Comparison of ENCODE assay signal across 13 cellular contexts in the genomic region with DNA sequence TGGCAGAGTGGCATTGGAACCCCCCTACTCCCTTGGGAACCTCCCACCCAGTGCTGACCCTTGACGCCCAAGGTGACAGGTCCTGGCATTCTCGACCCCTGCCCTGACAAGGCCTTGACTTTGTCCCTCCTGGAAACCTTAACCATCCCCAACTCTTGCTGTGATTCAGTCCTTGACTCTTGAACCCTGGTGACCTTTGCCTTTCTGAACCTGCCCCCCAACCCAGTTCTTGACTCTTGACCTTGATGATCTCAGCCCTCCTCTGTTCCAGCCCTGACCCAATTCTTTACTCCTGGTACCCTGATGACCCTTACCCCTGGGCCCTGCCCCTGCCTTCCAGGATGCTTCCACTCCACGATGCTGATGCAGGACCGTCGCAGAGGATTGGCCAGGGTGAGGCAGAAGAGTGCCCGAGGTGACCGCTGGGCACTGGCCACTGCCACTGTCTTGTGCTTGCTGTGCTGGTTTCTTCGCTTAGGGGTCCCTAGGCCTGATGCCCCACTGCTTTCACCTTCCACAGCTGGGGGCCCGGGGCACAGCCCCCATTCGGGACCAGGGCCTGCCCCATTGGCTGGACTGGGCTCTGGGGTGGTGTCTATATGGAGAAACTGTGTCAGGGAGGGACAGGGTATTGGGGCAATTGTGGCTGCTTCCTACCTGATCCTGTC. TPM values are rescaled to one million over a fixed set of nuclear protein-coding genes. Genes with fewer than 3 reads are reported as not detected.
DNase-seq lines count a peak whose midpoint lies in the region; ATAC-seq and TF ChIP-seq lines count a peak whose summit lies in the region.
"Had no signal": no experiment of that assay in that cellular context is flagged by ENCODE, and none has a peak within 500 bp of the region (broad histone marks: within the 10 kb centered on the region; RNA-seq: fewer than 3 reads in every experiment).

No MANE protein-coding gene starts in this region.

- H3K27ac ChIP-seq in KMS-11 (no peak overlapping the region), neuronal stem cell (replicated peaks; ENCODE audit: low read length) (no peak overlapping the region), stomach (peak overlapping the region in 2 of 5 donors; percentile 66 to 69), ovary (no peak overlapping the region)
- H3K27ac ChIP-seq: brain microvascular endothelial cell had no signal

- H3K4me1 ChIP-seq in KMS-11 (ENCODE audit: low read depth, poor library complexity, severe bottlenecking): peaks cover 8% of the 10 kb centered on the region
- H3K4me1 ChIP-seq in neuronal stem cell (ENCODE audit: control insufficient read depth in 2 of 2, insufficient read depth in 1 of 2, low read depth in 1 of 2, low read length in 2 of 2): peaks cover 0 to 4% of the 10 kb centered on the region in 2 donors
- peaks cover 0 to 23% (median 9%) of the 10 kb centered on the region in 4 donors for H3K4me1 ChIP-seq in stomach
- H3K4me1 ChIP-seq in ovary (ENCODE audit: insufficient read depth): no peaks in the 10 kb centered on the region
- H3K4me1 ChIP-seq: right atrium auricular region had no signal

- H3K9ac ChIP-seq in KMS-11: no peak overlapping the region
- H3K9ac ChIP-seq in neuronal stem cell (ENCODE audit: low read depth, low read length, poor library complexity): no peak overlapping the region

- H2BK120ac ChIP-seq in neuronal stem cell (ENCODE audit: low read depth, low read length): no peak overlapping the region

- TF ChIP-seq CTCF in KMS-11 (conservative IDR thresholded peaks at IDR 0.05; ENCODE audit: low read depth, low read length): no peak
- no peak for TF ChIP-seq CTCF in stomach (IDR thresholded peaks at IDR 0.05)
- TF ChIP-seq CTCF in ovary (IDR thresholded peaks at IDR 0.05): no peak

- H3K9me3 ChIP-seq in neuronal stem cell (replicated peaks in 1 of 2; ENCODE audit: control insufficient read depth in 2 of 2, insufficient read depth in 1 of 2, low read depth in 1 of 2, low read length in 2 of 2) (no peaks in the 10 kb centered on the region), stomach (no peaks in the 10 kb centered on the region), ovary (no peaks in the 10 kb centered on the region)

- no peaks in the 10 kb centered on the region for H4K20me1 ChIP-seq in KMS-11 (ENCODE audit: insufficient read depth)

- H2AK5ac ChIP-seq in neuronal stem cell (ENCODE audit: low read depth, low read length): peak overlapping the region; percentile 70

- no peaks in the 10 kb centered on the region for H3K9me3 Mint-ChIP-seq in T-helper 1 cell treated with Interleukin-12 subunit alpha and Interleukin-12 subunit beta and Interleukin-4 antibody, amounts not matched to agents 30 μg/mL and 1 μg/mL, for 36 hours
- H3K9me3 Mint-ChIP-seq in central memory CD8-positive, alpha-beta T cell: no peaks in the 10 kb centered on the region

- TF ChIP-seq POLR2A in stomach (IDR thresholded peaks at IDR 0.05) (no peak), ovary (IDR thresholded peaks at IDR 0.05) (no peak)

- H3K36me3 ChIP-seq in KMS-11 (ENCODE audit: insufficient read depth): no peaks in the 10 kb centered on the region
- no peaks in the 10 kb centered on the region for H3K36me3 ChIP-seq in neuronal stem cell (replicated peaks in 1 of 2; ENCODE audit: control insufficient read depth in 2 of 2, insufficient read depth in 2 of 2, low read length in 2 of 2)
- H3K36me3 ChIP-seq in stomach: no peaks in the 10 kb centered on the region
- H3K36me3 ChIP-seq in ovary: no peaks in the 10 kb centered on the region
- H3K36me3 ChIP-seq: brain microvascular endothelial cell, right atrium auricular region had no signal

- intact Hi-C loops in stomach (cut with DNase I; ENCODE audit: low total_unique reads): no loop called here
- intact Hi-C loops in ovary (cut with DNase I): no loop called here

- no peaks in the 10 kb centered on the region for H3K79me1 ChIP-seq in neuronal stem cell (ENCODE audit: low read depth, low read length)

- peak overlapping the region; percentile 38 for H3K18ac ChIP-seq in neuronal stem cell (ENCODE audit: low read length)

- peak overlapping the region; percentile 78 for H3K4me3 Mint-ChIP-seq in T-helper 1 cell treated with Interleukin-12 subunit alpha and Interleukin-12 subunit beta and Interleukin-4 antibody, amounts not matched to agents 30 μg/mL and 1 μg/mL, for 36 hours
- H3K4me3 Mint-ChIP-seq in central memory CD8-positive, alpha-beta T cell: peak overlapping the region; percentile 67

- no peak overlapping the region for H4K8ac ChIP-seq in neuronal stem cell (ENCODE audit: low read depth, low read length)

- H3K79me2 ChIP-seq in KMS-11 (ENCODE audit: insufficient read depth, low read depth): no peaks in the 10 kb centered on the region

- no peaks in the 10 kb centered on the region for H3K27me3 Mint-ChIP-seq in T-helper 1 cell treated with Interleukin-12 subunit alpha and Interleukin-12 subunit beta and Interleukin-4 antibody, amounts not matched to agents 30 μg/mL and 1 μg/mL, for 36 hours (ENCODE audit: low read depth)
- H3K27me3 Mint-ChIP-seq in central memory CD8-positive, alpha-beta T cell: no peaks in the 10 kb centered on the region

- no peak overlapping the region for H2BK5ac ChIP-seq in neuronal stem cell (ENCODE audit: low read length)

- H3K4me3 ChIP-seq in KMS-11 (IDR thresholded peaks at IDR 0.05; ENCODE audit: insufficient read depth, low read depth, low read length) (no peak overlapping the region), neuronal stem cell (ENCODE audit: low read length in 2 of 2) (no peak overlapping the region), stomach (no peak overlapping the region), ovary (no peak overlapping the region)

- H4K91ac ChIP-seq in neuronal stem cell (ENCODE audit: low read depth, low read length, poor library complexity): no peak overlapping the region

- H2AFZ ChIP-seq in KMS-11 (ENCODE audit: low read depth) (peak overlapping the region; percentile 22; the same call in 1 of the 2 replicates), neuronal stem cell (ENCODE audit: low read length) (no peak overlapping the region)

- H2BK12ac ChIP-seq in neuronal stem cell (ENCODE audit: low read length): no peak overlapping the region

- no peak overlapping the region for H3K23ac ChIP-seq in neuronal stem cell (ENCODE audit: low read depth, low read length, poor library complexity)

- DNase-seq in T-helper 1 cell (no peak), neuronal stem cell (ENCODE audit: low spot score) (no peak), stomach (no peak), HuH-7 (ENCODE audit: low spot score) (no peak), ovary (no peak)
- no peak for DNase-seq in central memory CD8-positive, alpha-beta T cell (ENCODE audit: low spot score in 2 of 2)
- DNase-seq: brain microvascular endothelial cell; GDM1; NK-92 treated with Interleukin-12 subunit alpha and Interleukin-12 subunit beta, amount 100 ng/mL, for 24 hours had no signal

- H3K36me3 Mint-ChIP-seq in T-helper 1 cell treated with Interleukin-12 subunit alpha and Interleukin-12 subunit beta and Interleukin-4 antibody, amounts not matched to agents 30 μg/mL and 1 μg/mL, for 36 hours (ENCODE audit: low read depth): no peaks in the 10 kb centered on the region
- peaks cover 9% of the 10 kb centered on the region for H3K36me3 Mint-ChIP-seq in central memory CD8-positive, alpha-beta T cell (ENCODE audit: insufficient read depth)

- no peak overlapping the region for H3K14ac ChIP-seq in neuronal stem cell (ENCODE audit: low read length)

- WGBS in neuronal stem cell (ENCODE audit: extremely low coverage in 2 of 2, insufficient read length in 2 of 2, insufficient replicate concordance in 1 of 2), 2 donors: no CpG with 5 or more reads among the region's 10 CpGs
- WGBS in stomach, 5 donors: 87 to 96% (median 92%) methylated on average over 5 to 10 of the region's 10 CpGs
- 86 to 92% (median 87%) methylated on average over 10 of the region's 10 CpGs for WGBS in ovary, 3 donors

- no peak overlapping the region for H3K4ac ChIP-seq in neuronal stem cell (ENCODE audit: low read length)

- H3K4me1 Mint-ChIP-seq in T-helper 1 cell treated with Interleukin-12 subunit alpha and Interleukin-12 subunit beta and Interleukin-4 antibody, amounts not matched to agents 30 μg/mL and 1 μg/mL, for 36 hours (ENCODE audit: low read depth): peaks cover 18% of the 10 kb centered on the region
- peaks cover 7% of the 10 kb centered on the region for H3K4me1 Mint-ChIP-seq in central memory CD8-positive, alpha-beta T cell

- H3K4me2 ChIP-seq in KMS-11 (no peak overlapping the region; the same call in 1 of the 2 replicates), neuronal stem cell (ENCODE audit: insufficient read depth, low read length, poor library complexity, severe bottlenecking) (no peak overlapping the region)

- no peak overlapping the region for H2BK15ac ChIP-seq in neuronal stem cell (ENCODE audit: low read length)

- ATAC-seq in central memory CD8-positive, alpha-beta T cell (replicated peaks; ENCODE audit: extremely low read depth, poor library complexity, severe bottlenecking): no peak

- no peaks in the 10 kb centered on the region for H3K27me3 ChIP-seq in KMS-11 (ENCODE audit: insufficient read depth, low read depth)
- no peaks in the 10 kb centered on the region for H3K27me3 ChIP-seq in neuronal stem cell (ENCODE audit: control insufficient read depth in 3 of 3, insufficient read depth in 3 of 3, low read depth in 1 of 3, low read length in 3 of 3)
- peaks cover 0 to 3% (median 0%) of the 10 kb centered on the region in 3 donors for H3K27me3 ChIP-seq in stomach
- H3K27me3 ChIP-seq in ovary: no peaks in the 10 kb centered on the region
- H3K27me3 ChIP-seq: brain microvascular endothelial cell, right atrium auricular region had no signal

- peak overlapping the region; percentile 92 for H3K27ac Mint-ChIP-seq in T-helper 1 cell treated with Interleukin-12 subunit alpha and Interleukin-12 subunit beta and Interleukin-4 antibody, amounts not matched to agents 30 μg/mL and 1 μg/mL, for 36 hours
- peak overlapping the region; percentile 91 for H3K27ac Mint-ChIP-seq in central memory CD8-positive, alpha-beta T cell (ENCODE audit: low read depth)

- no peak for TF ChIP-seq EP300 in stomach (IDR thresholded peaks at IDR 0.05)
- no peak for TF ChIP-seq EP300 in ovary (IDR thresholded peaks at IDR 0.05)

RNA-seq across cellular contexts. Expression of a gene that starts 1.7 kb away (rescaled TPM):
- polyA plus RNA-seq in neuronal stem cell (2013, experiment 1 of 2): 0.56 TPM
- 0.58 TPM for polyA plus RNA-seq in neuronal stem cell (2013, experiment 2 of 2)
- total RNA-seq in stomach (1 to 10 TPM in 1 of 5 donors, under 1 TPM in 2, not detected in 2; 0.37 to 6.1 (median 0.89) TPM), ovary (under 1 TPM in 5 of 7 donors, not detected in 2; 0.10 to 0.23 (median 0.15) TPM)
- polyA plus RNA-seq in stomach (under 1 TPM; 0.06 to 0.18 (median 0.15) TPM), ovary (under 1 TPM; 0.02 to 0.32 TPM)
- total RNA-seq: fibroblast of villous mesenchyme had no signal

RNA-seq across cellular contexts. Expression of a gene that starts 3.8 kb away (rescaled TPM):
- 7.9 TPM for polyA plus RNA-seq in neuronal stem cell (2013, experiment 1 of 2)
- polyA plus RNA-seq in neuronal stem cell (2013, experiment 2 of 2): 7.4 TPM
- total RNA-seq in stomach (10 to 100 TPM in 2 of 5 donors, 1 to 10 TPM in 3; 2.7 to 68.9 (median 7.0) TPM), ovary (10 to 100 TPM in 6 of 7 donors, 1 to 10 TPM in 1; 7.9 to 15.7 (median 11.5) TPM)
- polyA plus RNA-seq in stomach (10 to 100 TPM in 1 of 3 donors, 1 to 10 TPM in 2; 7.4 to 12.2 (median 8.9) TPM), ovary (10 to 100 TPM in 1 of 2 donors, 1 to 10 TPM in 1; 2.8 to 10.8 TPM)

RNA-seq across cellular contexts. Expression of a gene that starts 31.5 kb away (rescaled TPM):
- 0.32 TPM for polyA plus RNA-seq in neuronal stem cell (2013, experiment 1 of 2)
- polyA plus RNA-seq in neuronal stem cell (2013, experiment 2 of 2): 0.37 TPM
- total RNA-seq in stomach (100 to 1,000 TPM in 1 of 5 donors, 1 to 10 TPM in 2, under 1 TPM in 1, not detected in 1; 0.89 to 211 (median 3.3) TPM), ovary (1 to 10 TPM in 6 of 7 donors, under 1 TPM in 1; 0.69 to 3.3 (median 1.3) TPM)
- polyA plus RNA-seq in stomach (1 to 10 TPM in 2 of 3 donors, under 1 TPM in 1; 0.92 to 5.0 (median 3.9) TPM), ovary (1 to 10 TPM; 1.9 to 3.1 TPM)
- total RNA-seq: fibroblast of villous mesenchyme had no signal

RNA-seq across cellular contexts. Expression of a gene that starts 33.0 kb away (rescaled TPM):
- 0.25 TPM for polyA plus RNA-seq in neuronal stem cell (2013, experiment 1 of 2)
- 0.19 TPM for polyA plus RNA-seq in neuronal stem cell (2013, experiment 2 of 2)
- not detected for total RNA-seq in stomach
- under 1 TPM in 2 of 3 donors, not detected in 1; 0.12 to 0.88 TPM for polyA plus RNA-seq in stomach
- total RNA-seq in ovary: under 1 TPM in 4 of 7 donors, not detected in 3; 0.10 to 0.60 (median 0.33) TPM
- polyA plus RNA-seq in ovary: under 1 TPM; 0.10 to 0.25 TPM
- total RNA-seq: right atrium auricular region had no signal

RNA-seq across cellular contexts. Expression of a gene that starts 38.1 kb away (rescaled TPM):
- 12.8 TPM for polyA plus RNA-seq in neuronal stem cell (2013, experiment 1 of 2)
- 11.4 TPM for polyA plus RNA-seq in neuronal stem cell (2013, experiment 2 of 2)
- total RNA-seq in stomach (10 to 100 TPM in 1 of 5 donors, 1 to 10 TPM in 4; 1.4 to 20.4 (median 5.7) TPM), ovary (10 to 100 TPM in 5 of 7 donors, 1 to 10 TPM in 2; 8.3 to 16.1 (median 12.3) TPM)
- polyA plus RNA-seq in stomach (1 to 10 TPM; 2.1 to 6.4 (median 4.0) TPM), ovary (1 to 10 TPM; 1.7 to 5.5 TPM)
